ENCODE assay signal across 20 cellular contexts in genomic region chrX:23749576-23749975, GRCh38.
"Had no signal": no experiment of that assay in that cellular context is flagged by ENCODE, and none has a peak within 500 bp of the region (broad histone marks: within the 10 kb centered on the region; RNA-seq: fewer than 3 reads in every experiment).

No MANE protein-coding gene starts in this region.

- H3K27me3 Mint-ChIP-seq: memory B cell; natural killer cell treated with Interleukin-12 subunit alpha and Interleukin-12 subunit beta and Interleukin-15 and Interleukin-18, amount 100 ng/mL, for 72 hours; type B pancreatic cell had no signal

- DNase-seq: cortex of kidney; dorsolateral prefrontal cortex; effector CD8-positive, alpha-beta T cell; gastrocnemius medialis; islet precursor cell; left ventricle myocardium inferior; lower lobe of right lung; occipital lobe; stimulated activated CD4-positive, alpha-beta T cell treated with anti-CD3 and anti-CD28 coated beads, Interleukin-12 subunit alpha, Interleukin-12 subunit beta, amount 100 ng/mL, for 4 hours; stimulated activated naive CD8-positive, alpha-beta T cell treated with anti-CD3 and anti-CD28 coated beads, Interleukin-15, Interleukin-2, amounts not matched to agents 100 U/mL and 50 U/mL, for 24 hours; thyroid gland had no signal

- H3K4me1 Mint-ChIP-seq: mesothelial cell of epicardium had no signal

- H3K27me3 ChIP-seq: gastrocnemius medialis, suprapubic skin, thyroid gland had no signal

- ATAC-seq: gastrocnemius medialis; lower lobe of right lung; sciatic nerve; stimulated activated naive CD8-positive, alpha-beta T cell treated with anti-CD3 and anti-CD28 coated beads, Interleukin-15, Interleukin-2, amounts not matched to agents 100 U/mL and 50 U/mL, for 24 hours had no signal

- H3K36me3 ChIP-seq: gastrocnemius medialis, left ventricle myocardium inferior, lower lobe of right lung, prostate gland, suprapubic skin, thyroid gland had no signal

- H3K9me3 ChIP-seq: gastrocnemius medialis, left ventricle myocardium inferior, lower lobe of right lung, prostate gland, suprapubic skin, thyroid gland had no signal

- H3K27ac Mint-ChIP-seq: memory B cell; mesothelial cell of epicardium; natural killer cell treated with Interleukin-12 subunit alpha and Interleukin-12 subunit beta and Interleukin-15 and Interleukin-18, amount 100 ng/mL, for 72 hours; type B pancreatic cell had no signal

- H3K36me3 Mint-ChIP-seq: memory B cell; mesothelial cell of epicardium; natural killer cell treated with Interleukin-12 subunit alpha and Interleukin-12 subunit beta and Interleukin-15 and Interleukin-18, amount 100 ng/mL, for 72 hours; type B pancreatic cell had no signal

- H3K9me3 Mint-ChIP-seq: memory B cell; mesothelial cell of epicardium; natural killer cell treated with Interleukin-12 subunit alpha and Interleukin-12 subunit beta and Interleukin-15 and Interleukin-18, amount 100 ng/mL, for 72 hours; type B pancreatic cell had no signal

- H3K4me3 Mint-ChIP-seq: memory B cell; mesothelial cell of epicardium; natural killer cell treated with Interleukin-12 subunit alpha and Interleukin-12 subunit beta and Interleukin-15 and Interleukin-18, amount 100 ng/mL, for 72 hours; type B pancreatic cell had no signal

- H3K4me1 ChIP-seq: gastrocnemius medialis, left ventricle myocardium inferior, lower lobe of right lung, parathyroid adenoma, prostate gland, suprapubic skin had no signal

- H3K4me3 ChIP-seq: dorsolateral prefrontal cortex, gastrocnemius medialis, left ventricle myocardium inferior, lower lobe of right lung, prostate gland, skin epidermis, suprapubic skin, thyroid gland had no signal

- H3K27ac ChIP-seq: dorsolateral prefrontal cortex, gastrocnemius medialis, left ventricle myocardium inferior, lower lobe of right lung, parathyroid adenoma, prostate gland, skin epidermis, suprapubic skin, thyroid gland had no signal
